ENCODE assay signal across 29 cellular contexts in genomic region chr5:65546141-65546540, GRCh38.
"Had no signal": no experiment of that assay in that cellular context is flagged by ENCODE, and none has a peak within 500 bp of the region (broad histone marks: within the 10 kb centered on the region; RNA-seq: fewer than 3 reads in every experiment).

No MANE protein-coding gene starts in this region.

- H3K27ac ChIP-seq: stomach, suprapubic skin, testis, thoracic aorta, thyroid gland, tibial artery, tibial nerve, transverse colon, upper lobe of left lung, upper lobe of right lung, uterus, vagina had no signal

- H3K9me3 Mint-ChIP-seq: stimulated activated effector memory CD8-positive, alpha-beta T cell treated with anti-CD3 and anti-CD28 coated beads, Interleukin-12 subunit alpha, Interleukin-12 subunit beta, amount 100 ng/mL, for 72 hours; stimulated activated memory B cell treated with anti-CD40 and anti-IgM and Interleukin-4, amounts not matched to agents 10 μg/mL and 1 μg/mL and 100 μg/mL, for 72 hours; stimulated activated naive B cell treated with anti-CD40 and anti-IgM and Interleukin-4, amounts not matched to agents 10 μg/mL and 1 μg/mL and 100 μg/mL, for 72 hours; stimulated activated naive CD8-positive, alpha-beta T cell treated with anti-CD3 and anti-CD28 coated beads, Interleukin-15, amount 100 ng/mL, for 72 hours; stimulated activated naive CD8-positive, alpha-beta T cell treated with anti-CD3 and anti-CD28 coated beads, Interleukin-15, Interleukin-2, amounts not matched to agents 100 ng/mL and 50 ng/mL, for 24 hours; type B pancreatic cell had no signal

- H3K27me3 ChIP-seq: stomach, suprapubic skin, testis, thyroid gland, tibial artery, tibial nerve, transverse colon, upper lobe of left lung, upper lobe of right lung, uterus, vagina had no signal

- FAIRE-seq: urothelium cell line had no signal

- H3K27me3 Mint-ChIP-seq: stimulated activated memory B cell treated with anti-CD40 and anti-IgM and Interleukin-4, amounts not matched to agents 10 μg/mL and 1 μg/mL and 100 μg/mL, for 72 hours; stimulated activated naive B cell treated with anti-CD40 and anti-IgM and Interleukin-4, amounts not matched to agents 10 μg/mL and 1 μg/mL and 100 μg/mL, for 72 hours; stimulated activated naive CD8-positive, alpha-beta T cell treated with anti-CD3 and anti-CD28 coated beads, Interleukin-15, amount 100 ng/mL, for 72 hours; stimulated activated naive CD8-positive, alpha-beta T cell treated with anti-CD3 and anti-CD28 coated beads, Interleukin-15, Interleukin-2, amounts not matched to agents 100 ng/mL and 50 ng/mL, for 24 hours; type B pancreatic cell had no signal

- ATAC-seq: stimulated activated effector memory CD8-positive, alpha-beta T cell treated with anti-CD3 and anti-CD28 coated beads, Interleukin-12 subunit alpha, Interleukin-12 subunit beta, amount 100 ng/mL, for 72 hours; stimulated activated memory B cell treated with anti-CD40 and anti-IgM and Interleukin-4, amounts not matched to agents 10 μg/mL and 1 μg/mL and 100 μg/mL, for 72 hours; stimulated activated naive B cell treated with anti-CD40 and anti-IgM and Interleukin-4, amounts not matched to agents 10 μg/mL and 1 μg/mL and 100 μg/mL, for 72 hours; stimulated activated naive CD8-positive, alpha-beta T cell treated with anti-CD3 and anti-CD28 coated beads, Interleukin-15, amount 100 ng/mL, for 72 hours; stimulated activated naive CD8-positive, alpha-beta T cell treated with anti-CD3 and anti-CD28 coated beads, Interleukin-15, Interleukin-2, amounts not matched to agents 100 U/mL and 50 U/mL, for 24 hours; upper lobe of right lung had no signal

- DNase-seq: stimulated activated CD4-positive, alpha-beta T cell treated with anti-CD3 and anti-CD28 coated beads, Interleukin-2, amount 100 ng/mL, for 48 hours; stimulated activated CD4-positive, alpha-beta T cell treated with anti-CD3 and anti-CD28 coated beads, Interleukin-4, amount 100 ng/mL, for 1 hour; stimulated activated CD4-positive, alpha-beta T cell treated with anti-CD3 and anti-CD28 coated beads, Interleukin-4, amount 100 ng/mL, for 24 hours; stimulated activated CD4-positive, alpha-beta T cell treated with anti-CD3 and anti-CD28 coated beads, Interleukin-4, amount 100 ng/mL, for 4 hours; stimulated activated CD8-positive, alpha-beta memory T cell treated with anti-CD3 and anti-CD28 coated beads, Interleukin-4, amount 100 ng/mL, for 48 hours; stimulated activated naive B cell treated with anti-CD40 and anti-IgM and Interleukin-4, amounts not matched to agents 10 μg/mL and 1 μg/mL and 100 μg/mL, for 72 hours; stimulated activated naive CD4-positive, alpha-beta T cell; stimulated activated naive CD4-positive, alpha-beta T cell treated with Interleukin-2 at 50 U/mL for 16 hours; stimulated activated naive CD8-positive, alpha-beta T cell treated with anti-CD3 and anti-CD28 coated beads, Interleukin-15, amount 100 ng/mL, for 72 hours; stimulated activated naive CD8-positive, alpha-beta T cell treated with anti-CD3 and anti-CD28 coated beads, Interleukin-15, Interleukin-2, amounts not matched to agents 100 U/mL and 50 U/mL, for 24 hours; stomach; substantia nigra; testis; thyroid gland; tibial artery; transverse colon; trophoblast cell; upper lobe of left lung; upper lobe of right lung; uterus had no signal

- H3K4me3 Mint-ChIP-seq: stimulated activated effector memory CD8-positive, alpha-beta T cell treated with anti-CD3 and anti-CD28 coated beads, Interleukin-12 subunit alpha, Interleukin-12 subunit beta, amount 100 ng/mL, for 72 hours; stimulated activated memory B cell treated with anti-CD40 and anti-IgM and Interleukin-4, amounts not matched to agents 10 μg/mL and 1 μg/mL and 100 μg/mL, for 72 hours; stimulated activated naive B cell treated with anti-CD40 and anti-IgM and Interleukin-4, amounts not matched to agents 10 μg/mL and 1 μg/mL and 100 μg/mL, for 72 hours; stimulated activated naive CD8-positive, alpha-beta T cell treated with anti-CD3 and anti-CD28 coated beads, Interleukin-15, amount 100 ng/mL, for 72 hours; stimulated activated naive CD8-positive, alpha-beta T cell treated with anti-CD3 and anti-CD28 coated beads, Interleukin-15, Interleukin-2, amounts not matched to agents 100 ng/mL and 50 ng/mL, for 24 hours; type B pancreatic cell had no signal

- H3K27ac Mint-ChIP-seq: stimulated activated effector memory CD8-positive, alpha-beta T cell treated with anti-CD3 and anti-CD28 coated beads, Interleukin-12 subunit alpha, Interleukin-12 subunit beta, amount 100 ng/mL, for 72 hours; stimulated activated memory B cell treated with anti-CD40 and anti-IgM and Interleukin-4, amounts not matched to agents 10 μg/mL and 1 μg/mL and 100 μg/mL, for 72 hours; stimulated activated naive B cell treated with anti-CD40 and anti-IgM and Interleukin-4, amounts not matched to agents 10 μg/mL and 1 μg/mL and 100 μg/mL, for 72 hours; stimulated activated naive CD8-positive, alpha-beta T cell treated with anti-CD3 and anti-CD28 coated beads, Interleukin-15, Interleukin-2, amounts not matched to agents 100 ng/mL and 50 ng/mL, for 24 hours; type B pancreatic cell had no signal

- H3K36me3 ChIP-seq: stomach, suprapubic skin, thoracic aorta, thyroid gland, tibial artery, tibial nerve, transverse colon, upper lobe of left lung, upper lobe of right lung, uterus, vagina had no signal

- H3K4me1 ChIP-seq: stomach, suprapubic skin, testis, thyroid gland, tibial artery, tibial nerve, transverse colon, upper lobe of left lung, upper lobe of right lung, uterus, vagina had no signal

- H3K4me1 Mint-ChIP-seq: stimulated activated memory B cell treated with anti-CD40 and anti-IgM and Interleukin-4, amounts not matched to agents 10 μg/mL and 1 μg/mL and 100 μg/mL, for 72 hours; stimulated activated naive B cell treated with anti-CD40 and anti-IgM and Interleukin-4, amounts not matched to agents 10 μg/mL and 1 μg/mL and 100 μg/mL, for 72 hours; stimulated activated naive CD8-positive, alpha-beta T cell treated with anti-CD3 and anti-CD28 coated beads, Interleukin-15, amount 100 ng/mL, for 72 hours had no signal

- H3K4me3 ChIP-seq: stomach, suprapubic skin, testis, thoracic aorta, thyroid gland, tibial artery, tibial nerve, transverse colon, upper lobe of left lung, upper lobe of right lung, uterus, vagina had no signal

- H3K9me3 ChIP-seq: stomach, suprapubic skin, testis, thoracic aorta, thyroid gland, tibial artery, tibial nerve, transverse colon, upper lobe of left lung, upper lobe of right lung, uterus, vagina had no signal
